10 cellular contexts compared by ENCODE assay signal in genomic region chr16:11329080-11329491, GRCh38. TPM values are rescaled to one million over a fixed set of nuclear protein-coding genes. Genes with fewer than 3 reads are reported as not detected.
A peak's percentile ranks its signal among the peaks of the same experiment; 100 is the strongest.
DNase-seq lines count a peak whose midpoint lies in the region; ATAC-seq and TF ChIP-seq lines count a peak whose summit lies in the region.
"Had no signal": no experiment of that assay in that cellular context is flagged by ENCODE, and none has a peak within 500 bp of the region (broad histone marks: within the 10 kb centered on the region; RNA-seq: fewer than 3 reads in every experiment).

No MANE protein-coding gene starts in this region.

- H3K9me2 ChIP-seq in MM.1S (replicated peaks; ENCODE audit: insufficient read depth, low read length), result no peaks in the 10 kb centered on the region

- H3K27ac Mint-ChIP-seq in activated CD4-positive, alpha-beta T cell treated with anti-CD3 and anti-CD28 coated beads, Interleukin-2, amount 10 ng/mL, durations not matched to agents 24 days and 14 days, result peak overlapping the region; percentile 77
- no peak overlapping the region for H3K27ac Mint-ChIP-seq in effector memory CD8-positive, alpha-beta T cell

- intact Hi-C loops in activated CD4-positive, alpha-beta T cell treated with anti-CD3 and anti-CD28 coated beads, Interleukin-2, amount 10 ng/mL, durations not matched to agents 24 days and 14 days (cut with micrococcal nuclease), result loop anchor here (2.0 to 5.0 kb wide), 2 partner anchors 33 to 70 kb away; no protein-coding TSS in a partner anchor
- intact Hi-C loops in spleen (cut with DNase I; ENCODE audit: low total_unique reads), result no loop called here
- intact Hi-C loops in ascending aorta (cut with DNase I), result no loop called here

- peaks cover 52% of the 10 kb centered on the region for H3K4me1 Mint-ChIP-seq in activated CD4-positive, alpha-beta T cell treated with anti-CD3 and anti-CD28 coated beads, Interleukin-2, amount 10 ng/mL, durations not matched to agents 24 days and 14 days
- H3K4me1 Mint-ChIP-seq in effector memory CD8-positive, alpha-beta T cell (ENCODE audit: low read depth in 2 of 2), result peaks cover 23 to 24% of the 10 kb centered on the region in 2 donors

- TF ChIP-seq POLR2A in spleen (IDR thresholded peaks at IDR 0.05), result no peak

- H3K4me3 ChIP-seq in MM.1S (ENCODE audit: low read length) (peak overlapping the region; percentile 38), spleen (peak overlapping the region in 1 of 8 donors; percentile 51), ascending aorta (no peak overlapping the region)

- H3K36me3 ChIP-seq in MM.1S (replicated peaks; ENCODE audit: insufficient read depth, low read length) (no peaks in the 10 kb centered on the region), spleen (no peaks in the 10 kb centered on the region), ascending aorta (no peaks in the 10 kb centered on the region)

- H3K27me3 ChIP-seq in MM.1S (replicated peaks; ENCODE audit: insufficient read depth, low read length), result no peaks in the 10 kb centered on the region
- no peaks in the 10 kb centered on the region for H3K27me3 ChIP-seq in spleen (replicated peaks in 1 of 7)
- no peaks in the 10 kb centered on the region for H3K27me3 ChIP-seq in ascending aorta

- peak overlapping the region; percentile 70 for H3K4me3 Mint-ChIP-seq in activated CD4-positive, alpha-beta T cell treated with anti-CD3 and anti-CD28 coated beads, Interleukin-2, amount 10 ng/mL, durations not matched to agents 24 days and 14 days
- H3K4me3 Mint-ChIP-seq in effector memory CD8-positive, alpha-beta T cell, result peak overlapping the region; percentile 79 to 82

- no peak for ATAC-seq in effector memory CD8-positive, alpha-beta T cell (replicated peaks)
- no peak for ATAC-seq in HG02623 (IDR thresholded peaks at IDR 0.05; ENCODE audit: unreplicated experiment)

- H3K9me3 Mint-ChIP-seq in activated CD4-positive, alpha-beta T cell treated with anti-CD3 and anti-CD28 coated beads, Interleukin-2, amount 10 ng/mL, durations not matched to agents 24 days and 14 days, result no peaks in the 10 kb centered on the region
- peaks cover 0 to 3% of the 10 kb centered on the region in 2 donors for H3K9me3 Mint-ChIP-seq in effector memory CD8-positive, alpha-beta T cell

- no peak overlapping the region for H2AFZ ChIP-seq in MM.1S (ENCODE audit: low read length)

- no peaks in the 10 kb centered on the region for H4K20me1 ChIP-seq in MM.1S (ENCODE audit: insufficient read depth, low read length)

- peak overlapping the region; percentile 56; the same call in 1 of the 2 replicates for H3K9ac ChIP-seq in MM.1S (ENCODE audit: low read length)

- no peaks in the 10 kb centered on the region for H3K79me2 ChIP-seq in MM.1S (ENCODE audit: low read length)

- H3K36me3 Mint-ChIP-seq in activated CD4-positive, alpha-beta T cell treated with anti-CD3 and anti-CD28 coated beads, Interleukin-2, amount 10 ng/mL, durations not matched to agents 24 days and 14 days (ENCODE audit: low read depth), result peaks cover 2% of the 10 kb centered on the region
- peaks cover 6% of the 10 kb centered on the region for H3K36me3 Mint-ChIP-seq in effector memory CD8-positive, alpha-beta T cell (ENCODE audit: insufficient read depth)

- H3F3A ChIP-seq in MM.1S (ENCODE audit: insufficient read depth, low read length), result peaks cover 19% of the 10 kb centered on the region

- WGBS in spleen, 5 donors, result 16 to 27% (median 20%) methylated on average over 6 of the region's 6 CpGs

- peak overlapping the region; percentile 83 for H3K4me2 ChIP-seq in MM.1S (ENCODE audit: low read depth, low read length)

- H3K4me1 ChIP-seq in MM.1S (ENCODE audit: low read length) (peaks cover 26% of the 10 kb centered on the region), spleen (peaks cover 43 to 59% (median 51%) of the 10 kb centered on the region in 6 donors), ascending aorta (peaks cover 2 to 10% of the 10 kb centered on the region in 2 donors)

- TF ChIP-seq CTCF in MM.1S (IDR thresholded peaks at IDR 0.05; ENCODE audit: low read length) (no peak), spleen (IDR thresholded peaks at IDR 0.05 in 8 of 11, conservative IDR thresholded peaks at IDR 0.05 in 3 of 11) (no peak), ascending aorta (IDR thresholded peaks at IDR 0.05) (no peak)

- H3K9me3 ChIP-seq in MM.1S (replicated peaks; ENCODE audit: insufficient read depth, low read length), result no peaks in the 10 kb centered on the region
- no peaks in the 10 kb centered on the region for H3K9me3 ChIP-seq in spleen
- H3K9me3 ChIP-seq in ascending aorta, result no peaks in the 10 kb centered on the region

- DNase-seq in activated CD4-positive, alpha-beta T cell treated with anti-CD3 and anti-CD28 coated beads, Interleukin-2, amount 10 ng/mL, durations not matched to agents 24 days and 14 days, result no peak
- no peak for DNase-seq in activated CD4-positive, alpha-beta T cell treated with anti-CD3 and anti-CD28 coated beads, Interleukin-2, amount 50 U/mL, for 4 hours
- peak; percentile 70 for DNase-seq in MM.1S
- DNase-seq in effector memory CD8-positive, alpha-beta T cell, result no peak
- DNase-seq in spleen, result no peak
- no peak for DNase-seq in ascending aorta (ENCODE audit: low spot score in 2 of 2)
- DNase-seq in NCI-H1092 treated with DMSO at 0.1 percent for 48 hours (lab: John Stamatoyannopoulos, UW), result no peak

- H3K27me3 Mint-ChIP-seq in activated CD4-positive, alpha-beta T cell treated with anti-CD3 and anti-CD28 coated beads, Interleukin-2, amount 10 ng/mL, durations not matched to agents 24 days and 14 days, result no peaks in the 10 kb centered on the region
- H3K27me3 Mint-ChIP-seq in effector memory CD8-positive, alpha-beta T cell, result peaks cover 45 to 48% of the 10 kb centered on the region in 2 donors

- H3K27ac ChIP-seq in MM.1S (ENCODE audit: low read length) (peak overlapping the region; percentile 77; the same call in 1 of the 2 replicates), spleen (peak overlapping the region in 7 of 8 donors; percentile 47 to 82 (median 78)), ascending aorta (no peak overlapping the region)
- H3K27ac ChIP-seq: C4-2B had no signal

RNA-seq across cellular contexts. Expression of gene RMI2, which starts 16.2 kb away (rescaled TPM):
- total RNA-seq in activated CD4-positive, alpha-beta T cell treated with anti-CD3 and anti-CD28 coated beads, Interleukin-2, amount 10 ng/mL, durations not matched to agents 24 days and 14 days, result 63.8 and 65.6 TPM in 2 replicates
- 1 to 10 TPM; 2.4 to 5.7 (median 3.7) TPM for total RNA-seq in spleen
- 10 to 100 TPM in 1 of 3 donors, 1 to 10 TPM in 2; 4.4 to 23.6 (median 5.8) TPM for polyA plus RNA-seq in spleen
- total RNA-seq in ascending aorta, result not detected

RNA-seq across cellular contexts. Expression of gene PRM1, which starts 48.0 kb away (rescaled TPM):
- total RNA-seq in activated CD4-positive, alpha-beta T cell treated with anti-CD3 and anti-CD28 coated beads, Interleukin-2, amount 10 ng/mL, durations not matched to agents 24 days and 14 days, result not detected in 2 replicates
- total RNA-seq in spleen (not detected), ascending aorta (not detected)
- not detected for polyA plus RNA-seq in spleen
- total RNA-seq: left cardiac atrium had no signal

RNA-seq across cellular contexts. Expression of gene PRM2, which starts 52.8 kb away (rescaled TPM):
- total RNA-seq in activated CD4-positive, alpha-beta T cell treated with anti-CD3 and anti-CD28 coated beads, Interleukin-2, amount 10 ng/mL, durations not matched to agents 24 days and 14 days, result not detected in 2 replicates
- total RNA-seq in spleen (not detected), ascending aorta (not detected)
- polyA plus RNA-seq in spleen, result not detected
- total RNA-seq: left cardiac atrium had no signal

RNA-seq across cellular contexts. Expression of gene PRM3, which starts 55.7 kb away (rescaled TPM):
- not detected in 2 replicates for total RNA-seq in activated CD4-positive, alpha-beta T cell treated with anti-CD3 and anti-CD28 coated beads, Interleukin-2, amount 10 ng/mL, durations not matched to agents 24 days and 14 days
- total RNA-seq in spleen, result not detected
- not detected for polyA plus RNA-seq in spleen
- not detected for total RNA-seq in ascending aorta
- total RNA-seq: left cardiac atrium had no signal

RNA-seq across cellular contexts. Expression of gene TNP2, which starts 60.0 kb away (rescaled TPM):
- not detected in 2 replicates for total RNA-seq in activated CD4-positive, alpha-beta T cell treated with anti-CD3 and anti-CD28 coated beads, Interleukin-2, amount 10 ng/mL, durations not matched to agents 24 days and 14 days
- total RNA-seq in spleen, result not detected
- polyA plus RNA-seq in spleen, result not detected
- not detected for total RNA-seq in ascending aorta
- total RNA-seq: left cardiac atrium had no signal

Comparison
In these comparisons a context has a peak if more than half of its experiments do, and no peak if none do; other contexts are left out.
1. H3K27ac ChIP-seq: peak in MM.1S (single experiment) and spleen (7 of 8); none in ascending aorta (0 of 2).